14 cellular contexts compared by ENCODE assay signal in genomic region chr19:8459095-8459494, GRCh38. TPM values are rescaled to one million over a fixed set of nuclear protein-coding genes. Genes with fewer than 3 reads are reported as not detected.
DNase-seq lines count a peak whose midpoint lies in the region; ATAC-seq and TF ChIP-seq lines count a peak whose summit lies in the region.
"Had no signal": no experiment of that assay in that cellular context is flagged by ENCODE, and none has a peak within 500 bp of the region (broad histone marks: within the 10 kb centered on the region; RNA-seq: fewer than 3 reads in every experiment).

No MANE protein-coding gene starts in this region.

- peak overlapping the region; percentile 76 for H3K4me2 ChIP-seq in smooth muscle cell

- H3K4me3 ChIP-seq in HEK293 (ENCODE audit: low read depth, low read length) (no peak overlapping the region), ascending aorta (peak overlapping the region in 1 of 2 donors; percentile 20), iPS-20b (ENCODE audit: low read length) (no peak overlapping the region), smooth muscle cell (no peak overlapping the region)

- H3K27ac ChIP-seq in HEK293 (ENCODE audit: extremely low read depth, low read depth, low read length): no peak overlapping the region; the same call in 1 of the 2 replicates
- H3K27ac ChIP-seq in ascending aorta: peak overlapping the region; percentile 50 to 68
- H3K27ac ChIP-seq in iPS-20b (ENCODE audit: low read length): no peak overlapping the region
- H3K27ac ChIP-seq in smooth muscle cell (ENCODE audit: low read depth): peak overlapping the region; percentile 80

- CTCF ChIA-PET in HEK293 (lab: Yijun Ruan, JAX): interaction anchor here (1.3 to 1.4 kb wide), 2 partner anchors 14 to 46 kb away, joined by 3 read pairs; partner anchors contain the start of gene MARCHF2

- H2AFZ ChIP-seq in smooth muscle cell (ENCODE audit: low read depth): no peak overlapping the region

- H3K27me3 ChIP-seq in ascending aorta (no peaks in the 10 kb centered on the region), iPS-20b (ENCODE audit: insufficient read depth, low read length) (no peaks in the 10 kb centered on the region), smooth muscle cell (ENCODE audit: low read depth) (no peaks in the 10 kb centered on the region)

- DNase-seq in ascending aorta (ENCODE audit: low spot score in 2 of 2) (no peak), smooth muscle cell (lab: John Stamatoyannopoulos, UW; ENCODE audit: unreplicated experiment) (no peak), NCI-H128 (lab: John Stamatoyannopoulos, UW; ENCODE audit: unreplicated experiment) (no peak), posterior vena cava (ENCODE audit: low spot score) (no peak), NCI-H187 treated with DMSO at 0.1 percent for 48 hours (lab: John Stamatoyannopoulos, UW) (no peak)
- DNase-seq: activated T-cell treated with anti-CD3 and anti-CD28 coated beads, Interleukin-2, amount 50 U/mL, for 4 hours; CD4-positive, alpha-beta T cell; erythroblast; natural killer cell; NCI-H446 treated with DMSO at 0.1 percent for 48 hours; stimulated activated CD8-positive, alpha-beta memory T cell treated with anti-CD3 and anti-CD28 coated beads, Interleukin-4, amount 100 ng/mL, for 48 hours had no signal

- H3K36me3 ChIP-seq in HEK293 (ENCODE audit: control insufficient read depth in 2 of 2, insufficient read depth in 1 of 2, low read length in 2 of 2) (peaks cover 28 to 79% of the 10 kb centered on the region in 2 experiments), ascending aorta (peaks cover 20 to 29% of the 10 kb centered on the region in 2 donors), iPS-20b (ENCODE audit: insufficient read depth, low read depth, low read length) (peaks cover 96% of the 10 kb centered on the region), smooth muscle cell (ENCODE audit: low read depth) (peaks cover 5% of the 10 kb centered on the region)

- WGBS in smooth muscle cell (ENCODE audit: low lambda C conversion rate): 69% methylated on average over 7 of the region's 7 CpGs

- TF ChIP-seq CTCF in HEK293 (tag by site-specific recombination; IDR thresholded peaks at IDR 0.05) (no peak), ascending aorta (IDR thresholded peaks at IDR 0.05) (no peak), smooth muscle cell (IDR thresholded peaks at IDR 0.05; ENCODE audit: borderline replicate concordance, insufficient read depth, poor library complexity, severe bottlenecking) (no peak)

- H3K4me1 ChIP-seq in HEK293 (ENCODE audit: control insufficient read depth, insufficient read depth, low read length) (peaks cover 44% of the 10 kb centered on the region), ascending aorta (peaks cover 23 to 46% of the 10 kb centered on the region in 2 donors), iPS-20b (ENCODE audit: insufficient read depth, low read length) (peaks cover 43% of the 10 kb centered on the region), smooth muscle cell (ENCODE audit: low read depth) (peaks cover 26% of the 10 kb centered on the region)

- POLR2A ChIA-PET in HEK293 (lab: Yijun Ruan, JAX): interaction anchor here (1.2 kb wide), 2 partner anchors 11 to 54 kb away, joined by 4 read pairs; no protein-coding TSS in a partner anchor

- H3K9ac ChIP-seq in iPS-20b (ENCODE audit: low read depth, low read length) (0 out of 2 replicates have a peak overlapping the region, but pooled peaks have one; percentile 4), smooth muscle cell (ENCODE audit: low read depth) (peak overlapping the region; percentile 21)

- H3K79me2 ChIP-seq in smooth muscle cell (ENCODE audit: low read depth): peaks cover 100% of the 10 kb centered on the region

- H4K20me1 ChIP-seq in smooth muscle cell (ENCODE audit: low read depth): peaks cover 100% of the 10 kb centered on the region

- peaks cover 24% of the 10 kb centered on the region for H3F3A ChIP-seq in smooth muscle cell (ENCODE audit: low read depth)

- ATAC-seq in HG02884 (IDR thresholded peaks at IDR 0.05; ENCODE audit: unreplicated experiment): no peak

- H3K9me3 ChIP-seq in HEK293 (ENCODE audit: control insufficient read depth, insufficient read depth, low read depth, low read length) (no peaks in the 10 kb centered on the region), ascending aorta (no peaks in the 10 kb centered on the region), iPS-20b (ENCODE audit: insufficient read depth, low read depth, low read length) (no peaks in the 10 kb centered on the region), smooth muscle cell (replicated peaks; ENCODE audit: low read depth) (no peaks in the 10 kb centered on the region)

- intact Hi-C loops in ascending aorta (cut with DNase I) (no loop called here), posterior vena cava (cut with DNase I) (no loop called here)

TF ChIP-seq in HEK293, 187 proteins besides CTCF, POLR2A, EP300 and RAD21:
- TF ChIP-seq HOXC10 (CRISPR knock-in tag; IDR thresholded peaks at IDR 0.05) (no peak), ZNF19 (tag by site-specific recombination; IDR thresholded peaks at IDR 0.05; ENCODE audit: low read depth) (no peak), TCF7L2 (IDR thresholded peaks at IDR 0.05; ENCODE audit: borderline replicate concordance, low read depth, low read length) (no peak), ZFHX2 (tag by site-specific recombination; conservative IDR thresholded peaks at IDR 0.05) (peak; percentile 18; the same call in 1 of the 2 replicates), FEZF1 (tag by site-specific recombination; IDR thresholded peaks at IDR 0.05) (no peak), ZNF404 (tag by site-specific recombination; IDR thresholded peaks at IDR 0.05) (no peak), ZNF600 (tag by site-specific recombination; IDR thresholded peaks at IDR 0.05) (peak; percentile 93), ZNF18 (tag by site-specific recombination; IDR thresholded peaks at IDR 0.05) (0 out of 2 replicates have a peak, but pooled peaks have one; percentile 4)

RNA-seq across cellular contexts. Expression of gene HNRNPM, which starts 14.3 kb away (rescaled TPM):
- total RNA-seq in ascending aorta (198 TPM), smooth muscle cell (44.3 and 54.9 TPM in 2 replicates), posterior vena cava (100 to 1,000 TPM; 118 to 119 TPM)
- polyA plus RNA-seq in smooth muscle cell: 143 and 156 TPM in 2 replicates

RNA-seq across cellular contexts. Expression of gene PRAM1, which starts 43.3 kb away (rescaled TPM):
- not detected for total RNA-seq in ascending aorta
- not detected in 2 replicates for total RNA-seq in smooth muscle cell
- 0.18 and 0.74 TPM in 2 replicates for polyA plus RNA-seq in smooth muscle cell
- total RNA-seq in posterior vena cava: 1 to 10 TPM; 1.5 to 2.6 TPM

RNA-seq across cellular contexts. Expression of gene MARCHF2, which starts 46.0 kb away (rescaled TPM):
- total RNA-seq in ascending aorta (151 TPM), smooth muscle cell (22.2 and 22.5 TPM in 2 replicates), posterior vena cava (10 to 100 TPM; 50.3 to 57.6 TPM)
- polyA plus RNA-seq in smooth muscle cell: 24.4 and 32.5 TPM in 2 replicates

RNA-seq across cellular contexts. Expression of gene ZNF414, which starts 54.9 kb away (rescaled TPM):
- total RNA-seq in ascending aorta (189 TPM), smooth muscle cell (1.3 and 10.2 TPM in 2 replicates), posterior vena cava (10 to 100 TPM; 15.9 to 16.0 TPM)
- 33.0 and 42.4 TPM in 2 replicates for polyA plus RNA-seq in smooth muscle cell

Comparison
In these comparisons a context has a peak if more than half of its experiments do, and no peak if none do; other contexts are left out.
1. H3K27ac ChIP-seq: peak in ascending aorta (2 of 2) and smooth muscle cell (single experiment); none in HEK293 (single experiment) and iPS-20b (single experiment).